In the genomic region with DNA sequence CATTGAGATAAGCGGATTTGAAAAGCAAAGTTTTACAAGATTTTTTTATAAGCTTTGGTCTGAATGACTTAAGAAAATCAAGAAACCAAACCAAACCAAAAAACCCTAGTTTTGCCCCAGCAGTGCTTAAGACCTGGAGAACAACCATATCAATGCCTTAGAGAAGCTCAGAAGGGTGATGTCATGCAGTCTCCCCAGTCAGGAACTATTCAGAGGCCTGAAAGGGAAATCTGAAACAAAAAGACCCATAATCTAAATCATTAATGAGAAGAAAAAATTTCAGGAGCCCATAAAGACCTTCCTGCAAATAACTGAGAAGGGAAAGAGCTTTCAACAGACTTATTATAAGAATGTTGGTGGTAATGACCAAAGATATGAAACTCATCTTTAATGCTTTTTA, we compare ENCODE assay signal across 27 cellular contexts.
"Had no signal": no experiment of that assay in that cellular context is flagged by ENCODE, and none has a peak within 500 bp of the region (broad histone marks: within the 10 kb centered on the region; RNA-seq: fewer than 3 reads in every experiment).

No MANE protein-coding gene starts in this region.

- H3K4me1 ChIP-seq: colonic mucosa, foreskin keratinocyte had no signal

- ATAC-seq: effector memory CD8-positive, alpha-beta T cell; esophagus mucosa; foreskin keratinocyte; gastrocnemius medialis; gastroesophageal sphincter; heart left ventricle; heart right ventricle had no signal

- H3K27ac ChIP-seq: colonic mucosa, coronary artery, dorsolateral prefrontal cortex, epithelial cell of prostate, esophagus muscularis mucosa, esophagus squamous epithelium, foreskin keratinocyte, gastrocnemius medialis, gastroesophageal sphincter, heart left ventricle, heart right ventricle had no signal

- H3K4me1 Mint-ChIP-seq: endodermal cell had no signal

- FAIRE-seq: colon, endometrium, frontal cortex had no signal

- DNase-seq: colonic mucosa; cortex of kidney; dorsolateral prefrontal cortex; effector CD4-positive, alpha-beta T cell; effector CD8-positive, alpha-beta T cell; effector memory CD4-positive, alpha-beta T cell; effector memory CD8-positive, alpha-beta T cell; endodermal cell; erythroblast; esophagus squamous epithelium; foreskin fibroblast; foreskin keratinocyte; foreskin melanocyte; gastrocnemius medialis; glutamatergic neuron; head of caudate nucleus; heart left ventricle; heart right ventricle had no signal

- H3K36me3 ChIP-seq: colonic mucosa, esophagus muscularis mucosa, esophagus squamous epithelium, gastrocnemius medialis, gastroesophageal sphincter, heart left ventricle, heart right ventricle had no signal

- H3K4me3 ChIP-seq: colonic mucosa, coronary artery, dorsolateral prefrontal cortex, esophagus muscularis mucosa, esophagus squamous epithelium, gastrocnemius medialis, gastroesophageal sphincter, heart left ventricle, heart right ventricle had no signal

- H3K27ac Mint-ChIP-seq: dendritic cell treated with granulocyte-macrophage colony-stimulating factor and Interleukin-4, amounts not matched to agents 40 ng/mL and 50 ng/mL, for 4 days; effector memory CD8-positive, alpha-beta T cell; endodermal cell had no signal

- H3K9me3 Mint-ChIP-seq: endodermal cell had no signal

- H3K27me3 Mint-ChIP-seq: dendritic cell treated with granulocyte-macrophage colony-stimulating factor and Interleukin-4, amounts not matched to agents 40 ng/mL and 50 ng/mL, for 4 days; effector memory CD8-positive, alpha-beta T cell had no signal

- H3K27me3 ChIP-seq: colonic mucosa, dorsolateral prefrontal cortex, esophagus muscularis mucosa, esophagus squamous epithelium, foreskin keratinocyte, gastrocnemius medialis, gastroesophageal sphincter, heart left ventricle, heart right ventricle had no signal

- H3K4me3 Mint-ChIP-seq: dendritic cell treated with granulocyte-macrophage colony-stimulating factor and Interleukin-4, amounts not matched to agents 40 ng/mL and 50 ng/mL, for 4 days; effector memory CD8-positive, alpha-beta T cell; endodermal cell had no signal

- H3K9me3 ChIP-seq: colonic mucosa, esophagus muscularis mucosa, esophagus squamous epithelium, gastrocnemius medialis, gastroesophageal sphincter, heart left ventricle, heart right ventricle had no signal
